ENCODE assay signal across 1 cellular context in the genomic region with DNA sequence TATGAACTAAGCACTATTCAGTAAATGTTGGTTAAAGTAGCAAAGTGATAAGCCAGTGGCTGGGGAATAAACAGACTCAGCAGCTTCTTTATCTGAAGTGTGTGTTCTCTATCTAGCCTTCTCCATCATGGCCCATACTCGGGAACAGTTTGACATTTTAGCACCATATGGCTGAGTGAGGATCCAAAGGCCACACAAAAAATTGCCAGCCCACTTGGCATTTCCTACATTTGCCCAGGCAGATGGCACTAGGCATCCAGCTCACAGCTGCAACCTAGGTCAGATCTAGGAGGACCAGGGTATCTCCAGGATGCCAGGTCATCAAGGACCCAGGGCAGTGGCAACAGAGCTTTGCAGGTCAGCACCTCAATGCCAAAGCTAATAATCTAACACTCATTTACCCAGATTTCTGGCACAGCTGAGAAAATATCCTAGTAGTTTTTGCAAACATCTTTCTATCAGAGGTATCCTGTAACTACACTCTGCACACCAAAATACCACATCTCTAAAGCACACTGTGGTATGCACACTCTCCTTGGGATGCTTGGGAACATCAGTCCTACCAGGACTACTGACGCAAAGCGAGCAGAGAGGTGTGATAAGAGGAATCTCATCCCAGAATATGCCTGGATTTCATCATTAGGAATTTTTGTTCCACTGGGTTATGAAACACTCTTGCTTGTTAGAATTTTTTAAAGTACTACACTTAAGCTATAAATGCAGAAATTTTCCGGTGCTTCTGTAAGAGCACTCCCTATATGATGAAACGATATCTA.
TF ChIP-seq lines count a peak whose summit lies in the region.

No MANE protein-coding gene starts in this region.

TF ChIP-seq in SK-N-SH treated with all-trans-retinoic acid at 6 μM for 48 hours, 23 proteins besides CTCF, POLR2A, EP300 and RAD21 (continued from another document):
- TF ChIP-seq, protein P1, sequence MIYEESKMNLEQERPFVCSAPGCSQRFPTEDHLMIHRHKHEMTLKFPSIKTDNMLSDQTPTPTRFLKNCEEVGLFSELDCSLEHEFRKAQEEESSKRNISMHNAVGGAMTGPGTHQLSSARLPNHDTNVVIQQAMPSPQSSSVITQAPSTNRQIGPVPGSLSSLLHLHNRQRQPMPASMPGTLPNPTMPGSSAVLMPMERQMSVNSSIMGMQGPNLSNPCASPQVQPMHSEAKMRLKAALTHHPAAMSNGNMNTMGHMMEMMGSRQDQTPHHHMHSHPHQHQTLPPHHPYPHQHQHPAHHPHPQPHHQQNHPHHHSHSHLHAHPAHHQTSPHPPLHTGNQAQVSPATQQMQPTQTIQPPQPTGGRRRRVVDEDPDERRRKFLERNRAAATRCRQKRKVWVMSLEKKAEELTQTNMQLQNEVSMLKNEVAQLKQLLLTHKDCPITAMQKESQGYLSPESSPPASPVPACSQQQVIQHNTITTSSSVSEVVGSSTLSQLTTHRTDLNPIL (CRISPR knock-in tag; IDR thresholded peaks at IDR 0.05; ENCODE audit: low read depth), result no peak
